ENCODE assay signal across 10 cellular contexts in the genomic region with DNA sequence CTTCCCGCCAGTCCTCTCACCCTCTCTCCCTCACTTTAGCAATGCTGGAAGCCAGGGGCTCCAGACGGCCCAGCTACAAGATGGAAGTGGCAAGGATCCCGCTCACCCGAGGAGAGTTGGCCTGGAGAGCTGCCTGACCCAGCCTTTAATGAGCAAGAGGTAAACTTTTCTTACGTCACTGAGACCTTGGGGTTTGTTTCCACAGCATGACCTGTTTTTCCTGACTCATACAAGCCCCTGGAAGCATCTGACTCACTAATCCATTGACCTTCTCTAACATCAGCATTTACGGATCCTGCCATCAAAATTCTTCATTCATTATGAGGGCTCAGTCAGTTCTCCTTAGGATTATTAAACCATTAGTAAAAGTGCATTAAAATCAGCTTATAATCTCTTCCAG.
DNase-seq lines count a peak whose midpoint lies in the region; ATAC-seq and TF ChIP-seq lines count a peak whose summit lies in the region.
"Had no signal": no experiment of that assay in that cellular context is flagged by ENCODE, and none has a peak within 500 bp of the region (broad histone marks: within the 10 kb centered on the region; RNA-seq: fewer than 3 reads in every experiment).

No MANE protein-coding gene starts in this region.

- no peak overlapping the region; the same call in 1 of the 2 replicates for H3K14ac ChIP-seq in IMR-90 (replicated peaks; ENCODE audit: low read depth, low read length)

- no peak overlapping the region for H3K23ac ChIP-seq in IMR-90 (ENCODE audit: low read depth, low read length)

- no peak overlapping the region for H3K4ac ChIP-seq in IMR-90 (ENCODE audit: low read depth, low read length)

- no peaks in the 10 kb centered on the region for H3K27me3 Mint-ChIP-seq in brain
- H3K27me3 Mint-ChIP-seq in activated CD4-positive, alpha-beta T cell treated with anti-CD3 and anti-CD28 coated beads for 36 hours: peaks cover 5% of the 10 kb centered on the region

- peaks cover 7% of the 10 kb centered on the region; the same call in 1 of the 2 replicates for H3K9me3 ChIP-seq in AG04450 (ENCODE audit: control insufficient read depth, insufficient read depth, low read length)
- H3K9me3 ChIP-seq in IMR-90 (ENCODE audit: control insufficient read depth, insufficient read depth, low read length): no peaks in the 10 kb centered on the region

- peaks cover 13% of the 10 kb centered on the region for H3K9me1 ChIP-seq in IMR-90 (ENCODE audit: insufficient read depth, low read length)

- no peaks in the 10 kb centered on the region for H3K36me3 Mint-ChIP-seq in brain
- no peaks in the 10 kb centered on the region for H3K36me3 Mint-ChIP-seq in activated CD4-positive, alpha-beta T cell treated with anti-CD3 and anti-CD28 coated beads for 36 hours (ENCODE audit: low read depth)
- H3K36me3 Mint-ChIP-seq: CD4-positive, alpha-beta memory T cell had no signal

- H3K4me1 Mint-ChIP-seq in brain: peaks cover 53% of the 10 kb centered on the region
- peaks cover 8% of the 10 kb centered on the region for H3K4me1 Mint-ChIP-seq in activated CD4-positive, alpha-beta T cell treated with anti-CD3 and anti-CD28 coated beads for 36 hours

- no peak overlapping the region for H2AK9ac ChIP-seq in IMR-90 (replicated peaks; ENCODE audit: low read depth, low read length, poor library complexity)

- peak overlapping the region; percentile 52 for H2BK5ac ChIP-seq in IMR-90 (ENCODE audit: low read depth, low read length, poor library complexity, severe bottlenecking)

- H3K27me3 ChIP-seq in AG04450 (ENCODE audit: control insufficient read depth, insufficient read depth, low read length) (no peaks in the 10 kb centered on the region), IMR-90 (ENCODE audit: control insufficient read depth, insufficient read depth, low read length) (no peaks in the 10 kb centered on the region)

- peaks cover 0 to 8% (median 0%) of the 10 kb centered on the region in 5 experiments for H3K9me3 Mint-ChIP-seq in brain
- no peaks in the 10 kb centered on the region for H3K9me3 Mint-ChIP-seq in activated CD4-positive, alpha-beta T cell treated with anti-CD3 and anti-CD28 coated beads for 36 hours (ENCODE audit: low read depth)

- H3K27ac ChIP-seq in AG04450 (ENCODE audit: low read depth, low read length) (peak overlapping the region; percentile 62), IMR-90 (ENCODE audit: insufficient read depth, low read length) (peak overlapping the region; percentile 22; the same call in 1 of the 2 replicates)

- no peak overlapping the region for H3K9ac ChIP-seq in IMR-90 (ENCODE audit: low read depth, low read length)

- no peak overlapping the region for H3K56ac ChIP-seq in IMR-90 (ENCODE audit: extremely low read depth, insufficient read depth, low read length)

- H4K20me1 ChIP-seq in IMR-90 (ENCODE audit: insufficient read depth, low read length): 0 out of 2 replicates have a peak, but pooled peaks cover 4% of the 10 kb centered on the region

- H3K4me2 ChIP-seq in IMR-90 (ENCODE audit: low read depth, low read length): no peak overlapping the region; the same call in 1 of the 2 replicates

- H4K5ac ChIP-seq in IMR-90 (ENCODE audit: low read depth, low read length): no peak overlapping the region

- dilution Hi-C loops in IMR-90 (cut with HindIII; ENCODE audit: low sequenced_read_pairs, unreplicated experiment): no loop called here

- no peak for TF ChIP-seq POLR2A in IMR-90 (IDR thresholded peaks at IDR 0.05; ENCODE audit: low read depth, low read length)

- H3K4me3 Mint-ChIP-seq in brain: no peak overlapping the region
- no peak overlapping the region for H3K4me3 Mint-ChIP-seq in activated CD4-positive, alpha-beta T cell treated with anti-CD3 and anti-CD28 coated beads for 36 hours
- H3K4me3 Mint-ChIP-seq: CD4-positive, alpha-beta memory T cell had no signal

- 0 out of 4 replicates have a peak overlapping the region, but pooled peaks of 1 of the 2 experiments have one; percentile 6 for H4K8ac ChIP-seq in IMR-90 (ENCODE audit: low read depth in 2 of 2, low read length in 2 of 2)

- intact Hi-C loops in IMR-90 (cut with micrococcal nuclease): loop anchor here (5.0 to 10.0 kb wide), 3 partner anchors 123 to 446 kb away; no protein-coding TSS in a partner anchor
- intact Hi-C loops in activated CD4-positive, alpha-beta T cell treated with anti-CD3 and anti-CD28 coated beads for 36 hours (cut with DNase I, micrococcal nuclease): loop anchor here (5.0 to 10.0 kb wide), 4 partner anchors 88 to 516 kb away; no protein-coding TSS in a partner anchor

- H3K4me1 ChIP-seq in IMR-90 (ENCODE audit: control insufficient read depth, insufficient read depth, low read length): peaks cover 22% of the 10 kb centered on the region

- H3K4me3 ChIP-seq in AG04450 (ENCODE audit: low read depth, low read length) (no peak overlapping the region), IMR-90 (ENCODE audit: insufficient read depth, low read depth, low read length) (no peak overlapping the region)

- TF ChIP-seq RAD21 in IMR-90 (IDR thresholded peaks at IDR 0.05; ENCODE audit: low read length): no peak

- H2AFZ ChIP-seq in IMR-90 (replicated peaks; ENCODE audit: low read length, poor library complexity): no peak overlapping the region

- peak overlapping the region; percentile 10; the same call in 1 of the 3 replicates for H2BK15ac ChIP-seq in IMR-90 (ENCODE audit: low read depth, low read length)

- no peak overlapping the region for H3K18ac ChIP-seq in IMR-90 (ENCODE audit: low read depth, low read length)

- ATAC-seq in IMR-90 (ENCODE audit: low read depth): peak; percentile 60
- no peak for ATAC-seq in GM18873 (IDR thresholded peaks at IDR 0.05; ENCODE audit: low FRiP score, unreplicated experiment)
- ATAC-seq in activated CD4-positive, alpha-beta T cell treated with anti-CD3 and anti-CD28 coated beads for 36 hours: no peak
- ATAC-seq in omental fat pad (ENCODE audit: low FRiP score): no peak

- TF ChIP-seq CTCF in AG04450 (IDR thresholded peaks at IDR 0.05; ENCODE audit: low read depth, low read length) (no peak), IMR-90 (conservative IDR thresholded peaks at IDR 0.05; ENCODE audit: low read depth, low read length) (no peak), brain (conservative IDR thresholded peaks at IDR 0.05) (no peak), omental fat pad (IDR thresholded peaks at IDR 0.05) (no peak)

- CTCF ChIA-PET in AG04450 (lab: Charles Lee): interaction anchor here (1.2 to 2.5 kb wide), 2 partner anchors 65 to 181 kb away, joined by 3 to 6 read pairs; no protein-coding TSS in a partner anchor
- CTCF ChIA-PET in IMR-90 (lab: Yijun Ruan, JAX): no interaction called here
- CTCF ChIA-PET in activated CD4-positive, alpha-beta T cell treated with anti-CD3 and anti-CD28 coated beads for 36 hours (lab: Charles Lee): interaction anchor here (1.0 kb wide), 1 partner anchor 183 kb away, joined by 3 read pairs; no protein-coding TSS in a partner anchor

- H3K36me3 ChIP-seq in IMR-90 (ENCODE audit: control insufficient read depth, insufficient read depth, low read length): no peaks in the 10 kb centered on the region

- BruUV-seq in IMR-90 (replicated peaks; lab: Mats Ljungman, UMichigan): no TSS peak

- H2AK5ac ChIP-seq in IMR-90 (ENCODE audit: low read depth, low read length): no peak overlapping the region

- H2BK120ac ChIP-seq in IMR-90 (ENCODE audit: low read depth, low read length): peak overlapping the region; percentile 3; the same call in 1 of the 2 replicates

- POLR2A ChIA-PET in AG04450 (lab: Yijun Ruan, JAX) (no interaction called here), IMR-90 (lab: Charles Lee; ENCODE audit: unreplicated experiment) (no interaction called here)
- POLR2A ChIA-PET in activated CD4-positive, alpha-beta T cell treated with anti-CD3 and anti-CD28 coated beads for 36 hours (lab: Charles Lee): no interaction called here

- no peaks in the 10 kb centered on the region for H3K79me1 ChIP-seq in IMR-90 (ENCODE audit: low read depth in 1 of 2, low read length in 2 of 2)

- DNase-seq in AG04450 (ENCODE audit: low read depth, low spot score) (peak; percentile 93), IMR-90 (peak; percentile 99), kidney glomerular epithelial cell (lab: John Stamatoyannopoulos, UW) (peak; percentile 93), omental fat pad (ENCODE audit: low spot score) (no peak), HuH-7 (ENCODE audit: low spot score) (no peak)
- no peak for DNase-seq in activated CD4-positive, alpha-beta T cell treated with anti-CD3 and anti-CD28 coated beads for 36 hours
- DNase-seq: MM.1S had no signal

- WGBS in IMR-90 (ENCODE audit: extremely low coverage in 2 of 2, insufficient read length in 1 of 2), 2 experiments: 0% methylated on average over 2 of the region's 6 CpGs; no CpG with 5 or more reads in 1 of the 2 experiments

- no peak overlapping the region for H4K91ac ChIP-seq in IMR-90 (ENCODE audit: insufficient read depth, low read depth, low read length)

- H2BK20ac ChIP-seq in IMR-90 (ENCODE audit: low read depth, low read length): peak overlapping the region; percentile 11; the same call in 1 of the 2 replicates

- in situ Hi-C loops in IMR-90 (cut with MboI; ENCODE audit: low sequenced_read_pairs): loop anchor here (10.0 to 25.0 kb wide), 2 partner anchors 276 to 518 kb away; no protein-coding TSS in a partner anchor

- H3K27ac Mint-ChIP-seq in brain: peak overlapping the region in 3 of 5 experiments; percentile 73 to 92 (median 90)
- no peak overlapping the region for H3K27ac Mint-ChIP-seq in activated CD4-positive, alpha-beta T cell treated with anti-CD3 and anti-CD28 coated beads for 36 hours
- H3K27ac Mint-ChIP-seq: CD4-positive, alpha-beta memory T cell had no signal

TF ChIP-seq in IMR-90, 13 proteins besides CTCF, POLR2A, EP300 and RAD21 (continues in another document):
- TF ChIP-seq, protein P1, sequence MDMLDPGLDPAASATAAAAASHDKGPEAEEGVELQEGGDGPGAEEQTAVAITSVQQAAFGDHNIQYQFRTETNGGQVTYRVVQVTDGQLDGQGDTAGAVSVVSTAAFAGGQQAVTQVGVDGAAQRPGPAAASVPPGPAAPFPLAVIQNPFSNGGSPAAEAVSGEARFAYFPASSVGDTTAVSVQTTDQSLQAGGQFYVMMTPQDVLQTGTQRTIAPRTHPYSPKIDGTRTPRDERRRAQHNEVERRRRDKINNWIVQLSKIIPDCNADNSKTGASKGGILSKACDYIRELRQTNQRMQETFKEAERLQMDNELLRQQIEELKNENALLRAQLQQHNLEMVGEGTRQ (IDR thresholded peaks at IDR 0.05; ENCODE audit: low read depth, low read length): no peak
- TF ChIP-seq SMC3 (IDR thresholded peaks at IDR 0.05; ENCODE audit: low read depth, low read length): no peak
- TF ChIP-seq MXI1 (IDR thresholded peaks at IDR 0.05; ENCODE audit: borderline replicate concordance, low read depth, low read length): no peak
- peak; percentile 58 for TF ChIP-seq BHLHE40 (IDR thresholded peaks at IDR 0.05; ENCODE audit: low read depth, low read length)
- TF ChIP-seq NFE2L2 (IDR thresholded peaks at IDR 0.05; ENCODE audit: low read depth, low read length): no peak
- no peak for TF ChIP-seq MAZ (IDR thresholded peaks at IDR 0.05; ENCODE audit: borderline replicate concordance, low read depth, low read length)
- TF ChIP-seq MAFK (IDR thresholded peaks at IDR 0.05; ENCODE audit: low read depth, low read length): peak; percentile 79
- peak; percentile 98 for TF ChIP-seq FOS (IDR thresholded peaks at IDR 0.05; ENCODE audit: low read depth, low read length)
- peak; percentile 78 for TF ChIP-seq CEBPB (IDR thresholded peaks at IDR 0.05; ENCODE audit: low read depth, low read length)

Comparison
In these comparisons a context has a peak if more than half of its experiments do, and no peak if none do; other contexts are left out.
1. DNase-seq: peak in AG04450 (single experiment), IMR-90 (single experiment) and kidney glomerular epithelial cell (single experiment); none in activated CD4-positive, alpha-beta T cell treated with anti-CD3 and anti-CD28 coated beads for 36 hours (single experiment), omental fat pad (single experiment) and HuH-7 (single experiment).